23 cellular contexts compared by ENCODE assay signal in genomic region chr3:65778966-65779365, GRCh38.
DNase-seq lines count a peak whose midpoint lies in the region; FAIRE-seq and TF ChIP-seq lines count a peak whose summit lies in the region.
"Had no signal": no experiment of that assay in that cellular context is flagged by ENCODE, and none has a peak within 500 bp of the region (broad histone marks: within the 10 kb centered on the region; RNA-seq: fewer than 3 reads in every experiment).

No MANE protein-coding gene starts in this region.

- H3K9ac ChIP-seq in kidney (ENCODE audit: low read length in 2 of 2) = no peak overlapping the region
- H3K9ac ChIP-seq: BLaER1 had no signal

- H3K4me1 ChIP-seq in PC-9 (replicated peaks; ENCODE audit: insufficient read depth) = peaks cover 9% of the 10 kb centered on the region
- peaks cover 0 to 7% of the 10 kb centered on the region in 2 donors for H3K4me1 ChIP-seq in kidney (ENCODE audit: control insufficient read depth in 1 of 2, insufficient read depth in 1 of 2, low read depth in 1 of 2, low read length in 2 of 2)
- peaks cover 12 to 13% of the 10 kb centered on the region in 2 donors for H3K4me1 ChIP-seq in thyroid gland
- no peaks in the 10 kb centered on the region for H3K4me1 ChIP-seq in esophagus muscularis mucosa
- H3K4me1 ChIP-seq in suprapubic skin = peaks cover 3% of the 10 kb centered on the region
- H3K4me1 ChIP-seq: BLaER1, gastroesophageal sphincter, lower lobe of right lung had no signal

- peak overlapping the region; percentile 4; the same call in 1 of the 2 replicates for H3K4me2 ChIP-seq in PC-9
- H3K4me2 ChIP-seq: BLaER1, smooth muscle cell had no signal

- H3K9me3 Mint-ChIP-seq in activated naive CD8-positive, alpha-beta T cell treated with anti-CD3 and anti-CD28 coated beads for 36 hours = no peaks in the 10 kb centered on the region
- H3K9me3 Mint-ChIP-seq: activated B cell treated with CpG ODN at 0.5 μM for 24 hours; activated naive CD4-positive, alpha-beta T cell treated with anti-CD3 and anti-CD28 coated beads, Interleukin-2, amount 10 ng/mL, durations not matched to agents 7 days and 5 days; activated T-cell treated with anti-CD3 and anti-CD28 coated beads, Interleukin-2, amount 50 U/mL, for 4 hours; dendritic cell treated with granulocyte-macrophage colony-stimulating factor and Interleukin-4, amounts not matched to agents 40 ng/mL and 50 ng/mL, for 4 days had no signal

- POLR2A ChIA-PET in PC-9 (lab: Charles Lee; ENCODE audit: unreplicated experiment) = no interaction called here

- H2AFZ ChIP-seq in PC-9 = no peak overlapping the region

- TF ChIP-seq POLR2A in thyroid gland (IDR thresholded peaks at IDR 0.05) (no peak), esophagus muscularis mucosa (IDR thresholded peaks at IDR 0.05; ENCODE audit: low read depth) (no peak), suprapubic skin (IDR thresholded peaks at IDR 0.05) (no peak)

- no peaks in the 10 kb centered on the region for H3F3A ChIP-seq in PC-9 (ENCODE audit: insufficient read depth, low read depth)

- no peaks in the 10 kb centered on the region for H4K20me1 ChIP-seq in PC-9 (ENCODE audit: insufficient read depth)
- H4K20me1 ChIP-seq: BLaER1 had no signal

- TF ChIP-seq EP300 in esophagus muscularis mucosa (IDR thresholded peaks at IDR 0.05) (no peak), suprapubic skin (IDR thresholded peaks at IDR 0.05) (no peak)

- TF ChIP-seq CTCF in PC-9 (conservative IDR thresholded peaks at IDR 0.05) = no peak
- TF ChIP-seq CTCF in kidney (IDR thresholded peaks at IDR 0.05; ENCODE audit: borderline replicate concordance, extremely low read depth, insufficient read depth) = no peak
- no peak for TF ChIP-seq CTCF in thyroid gland (IDR thresholded peaks at IDR 0.05)
- TF ChIP-seq CTCF in esophagus muscularis mucosa (IDR thresholded peaks at IDR 0.05) = no peak
- no peak for TF ChIP-seq CTCF in suprapubic skin (IDR thresholded peaks at IDR 0.05)

- peak; percentile 88 for FAIRE-seq in kidney (lab: Jason Lieb, UNC)
- FAIRE-seq: HepG2 had no signal

- no peaks in the 10 kb centered on the region for H3K4me1 Mint-ChIP-seq in activated naive CD8-positive, alpha-beta T cell treated with anti-CD3 and anti-CD28 coated beads for 36 hours
- H3K4me1 Mint-ChIP-seq: activated B cell treated with CpG ODN at 0.5 μM for 24 hours; activated naive CD4-positive, alpha-beta T cell treated with anti-CD3 and anti-CD28 coated beads, Interleukin-2, amount 10 ng/mL, durations not matched to agents 7 days and 5 days; T-helper 17 cell had no signal

- intact Hi-C loops in PC-9 (cut with micrococcal nuclease; ENCODE audit: unreplicated experiment) = no loop called here
- intact Hi-C loops in kidney (cut with DNase I) = no loop called here
- intact Hi-C loops in thyroid gland (cut with DNase I) = no loop called here
- intact Hi-C loops in esophagus muscularis mucosa (cut with DNase I) = no loop called here

- no peaks in the 10 kb centered on the region for H3K9me3 ChIP-seq in PC-9 (ENCODE audit: insufficient read depth, low read depth)
- H3K9me3 ChIP-seq in kidney (ENCODE audit: control insufficient read depth in 1 of 2, low read length in 2 of 2) = no peaks in the 10 kb centered on the region
- no peaks in the 10 kb centered on the region for H3K9me3 ChIP-seq in thyroid gland
- no peaks in the 10 kb centered on the region for H3K9me3 ChIP-seq in esophagus muscularis mucosa
- H3K9me3 ChIP-seq in suprapubic skin = no peaks in the 10 kb centered on the region
- H3K9me3 ChIP-seq: BLaER1, gastroesophageal sphincter, lower lobe of right lung had no signal

- H3K4me3 ChIP-seq in PC-9 = no peak overlapping the region
- no peak overlapping the region for H3K4me3 ChIP-seq in kidney (ENCODE audit: low read length in 2 of 2)
- no peak overlapping the region for H3K4me3 ChIP-seq in thyroid gland (replicated peaks in 1 of 3)
- H3K4me3 ChIP-seq in esophagus muscularis mucosa = no peak overlapping the region
- no peak overlapping the region for H3K4me3 ChIP-seq in suprapubic skin
- H3K4me3 ChIP-seq: BLaER1, gastroesophageal sphincter, lower lobe of right lung, smooth muscle cell had no signal

- H3K27ac Mint-ChIP-seq in activated naive CD8-positive, alpha-beta T cell treated with anti-CD3 and anti-CD28 coated beads for 36 hours = no peak overlapping the region
- H3K27ac Mint-ChIP-seq: activated B cell treated with CpG ODN at 0.5 μM for 24 hours; activated CD8-positive, alpha-beta T cell treated with anti-CD3 and anti-CD28 coated beads, Interleukin-2, amount 10 ng/mL, durations not matched to agents 7 days and 5 days; activated naive CD4-positive, alpha-beta T cell treated with anti-CD3 and anti-CD28 coated beads, Interleukin-2, amount 10 ng/mL, durations not matched to agents 7 days and 5 days; dendritic cell treated with granulocyte-macrophage colony-stimulating factor and Interleukin-4, amounts not matched to agents 40 ng/mL and 50 ng/mL, for 4 days; T-helper 17 cell had no signal

- H3K27me3 Mint-ChIP-seq in activated naive CD8-positive, alpha-beta T cell treated with anti-CD3 and anti-CD28 coated beads for 36 hours = no peaks in the 10 kb centered on the region
- H3K27me3 Mint-ChIP-seq: activated B cell treated with CpG ODN at 0.5 μM for 24 hours; activated naive CD4-positive, alpha-beta T cell treated with anti-CD3 and anti-CD28 coated beads, Interleukin-2, amount 10 ng/mL, durations not matched to agents 7 days and 5 days; dendritic cell treated with granulocyte-macrophage colony-stimulating factor and Interleukin-4, amounts not matched to agents 40 ng/mL and 50 ng/mL, for 4 days; T-helper 17 cell had no signal

- H3K9me2 ChIP-seq in PC-9 (ENCODE audit: insufficient read depth) = no peaks in the 10 kb centered on the region

- H3K4me3 Mint-ChIP-seq in activated naive CD8-positive, alpha-beta T cell treated with anti-CD3 and anti-CD28 coated beads for 36 hours = no peak overlapping the region
- H3K4me3 Mint-ChIP-seq: activated B cell treated with CpG ODN at 0.5 μM for 24 hours; activated CD8-positive, alpha-beta T cell treated with anti-CD3 and anti-CD28 coated beads, Interleukin-2, amount 10 ng/mL, durations not matched to agents 7 days and 5 days; activated naive CD4-positive, alpha-beta T cell treated with anti-CD3 and anti-CD28 coated beads, Interleukin-2, amount 10 ng/mL, durations not matched to agents 7 days and 5 days; activated T-cell treated with anti-CD3 and anti-CD28 coated beads, Interleukin-2, amount 50 U/mL, for 4 hours; dendritic cell treated with granulocyte-macrophage colony-stimulating factor and Interleukin-4, amounts not matched to agents 40 ng/mL and 50 ng/mL, for 4 days; T-helper 17 cell had no signal

- BruUV-seq in PC-9 (replicated peaks; lab: Mats Ljungman, UMichigan) = no TSS peak

- peak overlapping the region; percentile 26; the same call in 1 of the 2 replicates for H3K27ac ChIP-seq in PC-9
- H3K27ac ChIP-seq in kidney (ENCODE audit: low read depth in 2 of 2, low read length in 2 of 2) = peak overlapping the region in 1 of 2 donors; percentile 8
- H3K27ac ChIP-seq in thyroid gland = peak overlapping the region; percentile 36 to 47 (median 37)
- H3K27ac ChIP-seq in esophagus muscularis mucosa (replicated peaks in 1 of 4) = no peak overlapping the region
- H3K27ac ChIP-seq in suprapubic skin = no peak overlapping the region
- H3K27ac ChIP-seq: BLaER1, epithelial cell of prostate, gastroesophageal sphincter, lower lobe of right lung had no signal

- no peaks in the 10 kb centered on the region for H3K36me3 ChIP-seq in PC-9 (ENCODE audit: low read depth)
- H3K36me3 ChIP-seq in kidney (ENCODE audit: control insufficient read depth in 1 of 2, insufficient read depth in 2 of 2, low read length in 2 of 2) = no peaks in the 10 kb centered on the region
- H3K36me3 ChIP-seq in thyroid gland = no peaks in the 10 kb centered on the region
- no peaks in the 10 kb centered on the region for H3K36me3 ChIP-seq in esophagus muscularis mucosa
- H3K36me3 ChIP-seq in suprapubic skin = no peaks in the 10 kb centered on the region
- H3K36me3 ChIP-seq: BLaER1, gastroesophageal sphincter, lower lobe of right lung had no signal

- H3K79me2 ChIP-seq in PC-9 (ENCODE audit: low read depth) = no peaks in the 10 kb centered on the region; the same call in 1 of the 2 replicates

- CTCF ChIA-PET in PC-9 (lab: Charles Lee) = no interaction called here

- no peaks in the 10 kb centered on the region for H3K27me3 ChIP-seq in PC-9 (ENCODE audit: insufficient read depth, low read depth)
- H3K27me3 ChIP-seq in thyroid gland = no peaks in the 10 kb centered on the region
- H3K27me3 ChIP-seq in esophagus muscularis mucosa = no peaks in the 10 kb centered on the region
- H3K27me3 ChIP-seq in suprapubic skin = no peaks in the 10 kb centered on the region
- H3K27me3 ChIP-seq: BLaER1, gastroesophageal sphincter had no signal

- peak; percentile 13 for DNase-seq in H4 (ENCODE audit: low spot score)
- no peak for DNase-seq in PC-9
- DNase-seq in kidney = no peak
- DNase-seq in thyroid gland = peak; percentile 57 to 60
- no peak for DNase-seq in esophagus muscularis mucosa (ENCODE audit: extremely low spot score)
- no peak for DNase-seq in activated naive CD8-positive, alpha-beta T cell treated with anti-CD3 and anti-CD28 coated beads for 36 hours
- DNase-seq in suprapubic skin (ENCODE audit: low spot score in 2 of 2) = no peak
- DNase-seq: activated B cell treated with CpG ODN at 0.5 μM for 24 hours; activated CD8-positive, alpha-beta T cell treated with anti-CD3 and anti-CD28 coated beads, Interleukin-2, amount 10 ng/mL, durations not matched to agents 7 days and 5 days; activated naive CD4-positive, alpha-beta T cell treated with anti-CD3 and anti-CD28 coated beads, Interleukin-2, amount 10 ng/mL, durations not matched to agents 7 days and 5 days; activated T-cell treated with anti-CD3 and anti-CD28 coated beads, Interleukin-2, amount 50 U/mL, for 4 hours; lower lobe of right lung; NCI-H187; NK-92 treated with Interleukin-12 subunit alpha and Interleukin-12 subunit beta, amount 100 ng/mL, for 24 hours; SHP77 treated with DMSO at 0.1 percent for 48 hours; stimulated activated CD4-positive, alpha-beta T cell treated with anti-CD3 and anti-CD28 coated beads, Interleukin-4, amount 100 ng/mL, for 24 hours; T-helper 17 cell had no signal

- no peaks in the 10 kb centered on the region for H3K36me3 Mint-ChIP-seq in activated naive CD8-positive, alpha-beta T cell treated with anti-CD3 and anti-CD28 coated beads for 36 hours
- H3K36me3 Mint-ChIP-seq: activated naive CD4-positive, alpha-beta T cell treated with anti-CD3 and anti-CD28 coated beads, Interleukin-2, amount 10 ng/mL, durations not matched to agents 7 days and 5 days had no signal

- WGBS in thyroid gland, 2 donors = 38 to 40% methylated on average over 2 of the region's 2 CpGs
- WGBS in esophagus muscularis mucosa = 79% methylated on average over 2 of the region's 2 CpGs
- 84% methylated on average over 2 of the region's 2 CpGs for WGBS in suprapubic skin

Comparison
In these comparisons a context has a peak if more than half of its experiments do, and no peak if none do; other contexts are left out.
1. DNase-seq: peak in H4 (single experiment) and thyroid gland (2 of 2); none in PC-9 (0 of 2), kidney (single experiment), esophagus muscularis mucosa (single experiment), activated naive CD8-positive, alpha-beta T cell treated with anti-CD3 and anti-CD28 coated beads for 36 hours (single experiment) and suprapubic skin (0 of 2).
2. H3K27ac ChIP-seq: peak in PC-9 (single experiment) and thyroid gland (3 of 3); none in esophagus muscularis mucosa (0 of 4) and suprapubic skin (single experiment).